Comparison of ENCODE assay signal across 8 cellular contexts in genomic region chr9:128771094-128771721, GRCh38. TPM values are rescaled to one million over a fixed set of nuclear protein-coding genes. Genes with fewer than 3 reads are reported as not detected.
DNase-seq lines count a peak whose midpoint lies in the region; ATAC-seq and TF ChIP-seq lines count a peak whose summit lies in the region.

No MANE protein-coding gene starts in this region.

- H3K4me3 ChIP-seq in Panc1 (ENCODE audit: low read depth in 2 of 2, low read length in 2 of 2) (peak overlapping the region; percentile 68 to 86), dorsolateral prefrontal cortex (peak overlapping the region; percentile 65 to 99 (median 93)), mesenchymal stem cell (ENCODE audit: insufficient read depth in 1 of 2, low read depth in 1 of 2, low read length in 2 of 2) (peak overlapping the region; percentile 90 to 95), upper lobe of right lung (peak overlapping the region; percentile 91)

- WGBS in mesenchymal stem cell, result 5% methylated on average over 26 of the region's 28 CpGs

- ATAC-seq in HG02678 (IDR thresholded peaks at IDR 0.05; ENCODE audit: unreplicated experiment) (peak; percentile 28), Panc1 (peak; percentile 56), upper lobe of right lung (peak; percentile 45)

- H3K9ac ChIP-seq in mesenchymal stem cell (ENCODE audit: low read length), result peak overlapping the region; percentile 99

- CTCF ChIA-PET in Panc1 (lab: Charles Lee), result interaction anchor here (0.5 kb wide), 2 partner anchors 38 to 108 kb away, joined by 3 read pairs; no protein-coding TSS in a partner anchor

- H2AFZ ChIP-seq in mesenchymal stem cell (ENCODE audit: low read depth, low read length), result peak overlapping the region; percentile 92

- H3K4me2 ChIP-seq in mesenchymal stem cell (ENCODE audit: low read length, poor library complexity, severe bottlenecking), result peak overlapping the region; percentile 90

- peak overlapping the region in 1 of 2 experiments; percentile 98 for H3K14ac ChIP-seq in mesenchymal stem cell (ENCODE audit: low read length in 2 of 2)

- H3K79me1 ChIP-seq in mesenchymal stem cell (replicated peaks; ENCODE audit: low read length, poor library complexity, severe bottlenecking), result peaks cover 25% of the 10 kb centered on the region

- no peak for TF ChIP-seq CTCF in Panc1 (IDR thresholded peaks at IDR 0.05)
- no peak for TF ChIP-seq CTCF in dorsolateral prefrontal cortex (IDR thresholded peaks at IDR 0.05 in 54 of 56, conservative IDR thresholded peaks at IDR 0.05 in 2 of 56; ENCODE audit: low read depth in 1 of 56, partially characterized antibody in 56 of 56)
- no peak for TF ChIP-seq CTCF in upper lobe of right lung (IDR thresholded peaks at IDR 0.05)

- peak overlapping the region in 1 of 2 experiments; percentile 66 for H2BK12ac ChIP-seq in mesenchymal stem cell (ENCODE audit: low read length in 2 of 2)

- H3K4me1 ChIP-seq in Panc1 (ENCODE audit: control insufficient read depth, insufficient read depth, low read length), result no peaks in the 10 kb centered on the region
- H3K4me1 ChIP-seq in mesenchymal stem cell (ENCODE audit: control insufficient read depth, insufficient read depth, low read depth, low read length), result peaks cover 14% of the 10 kb centered on the region
- peaks cover 16% of the 10 kb centered on the region for H3K4me1 ChIP-seq in upper lobe of right lung

- H2BK5ac ChIP-seq in mesenchymal stem cell (ENCODE audit: low read depth, low read length, poor library complexity, severe bottlenecking), result peak overlapping the region; percentile 77

- peak overlapping the region; percentile 65 for H3K27ac ChIP-seq in Panc1 (ENCODE audit: low read length)
- peak overlapping the region; percentile 53 to 98 (median 94) for H3K27ac ChIP-seq in dorsolateral prefrontal cortex
- peak overlapping the region; percentile 74 for H3K27ac ChIP-seq in mesenchymal stem cell (ENCODE audit: low read length, poor library complexity, severe bottlenecking)
- peak overlapping the region; percentile 99 for H3K27ac ChIP-seq in upper lobe of right lung

- BruUV-seq in Panc1 (replicated peaks; lab: Mats Ljungman, UMichigan), result no TSS peak

- intact Hi-C loops in Panc1 (cut with micrococcal nuclease; ENCODE audit: unreplicated experiment) (no loop called here), dorsolateral prefrontal cortex (cut with DNase I) (loop anchor here (2.0 to 10.0 kb wide), 6 partner anchors 16 to 446 kb away; partner anchors contain the start of genes ENDOG (in 2 of the 2), COQ4 (in 1 of the 2), DYNC2I2 (in 1 of the 2) and LRRC8A (in 1 of the 2)), upper lobe of right lung (cut with DNase I) (no loop called here)

- in situ Hi-C loops in Panc1 (cut with HindIII; ENCODE audit: low pct_unique_long_range_greater_than_20kb, low sequenced_read_pairs), result no loop called here

- H2BK15ac ChIP-seq in mesenchymal stem cell (ENCODE audit: low read depth, poor library complexity, severe bottlenecking), result no peak overlapping the region

- peak overlapping the region in 1 of 2 experiments; percentile 81 for H3K4ac ChIP-seq in mesenchymal stem cell (ENCODE audit: low read depth in 1 of 2, low read length in 2 of 2)

- H4K91ac ChIP-seq in mesenchymal stem cell (ENCODE audit: low read length), result peak overlapping the region; percentile 23

- peak; percentile 30 for DNase-seq in NCI-H345 (lab: John Stamatoyannopoulos, UW)
- no peak for DNase-seq in NCI-H345 treated with DMSO at 0.1 percent for 48 hours (lab: John Stamatoyannopoulos, UW; ENCODE audit: unreplicated experiment)
- DNase-seq in Panc1 (ENCODE audit: low read depth, low spot score), result no peak
- peak in 1 of 10 donors; percentile 59 for DNase-seq in dorsolateral prefrontal cortex
- peak; percentile 59 for DNase-seq in mesenchymal stem cell
- no peak for DNase-seq in upper lobe of right lung
- no peak for DNase-seq in central memory CD4-positive, alpha-beta T cell

- peak overlapping the region in 1 of 2 experiments; percentile 83 for H3K23ac ChIP-seq in mesenchymal stem cell (ENCODE audit: low read length in 2 of 2)

- POLR2A ChIA-PET in Panc1 (lab: Charles Lee), result interaction anchor here (0.6 kb wide), 1 partner anchor 408 kb away, joined by 3 read pairs; no protein-coding TSS in a partner anchor

- H2AK5ac ChIP-seq in mesenchymal stem cell (ENCODE audit: low read length, severe bottlenecking), result peak overlapping the region; percentile 49

- H4K8ac ChIP-seq in mesenchymal stem cell (ENCODE audit: low read length), result peak overlapping the region; percentile 30

- no peaks in the 10 kb centered on the region for H3K36me3 ChIP-seq in Panc1 (ENCODE audit: control insufficient read depth, insufficient read depth, low read length)
- peaks cover 11 to 12% of the 10 kb centered on the region in 2 experiments for H3K36me3 ChIP-seq in mesenchymal stem cell (ENCODE audit: control insufficient read depth in 1 of 2, insufficient read depth in 2 of 2, low read depth in 1 of 2, low read length in 2 of 2)
- H3K36me3 ChIP-seq in upper lobe of right lung, result peaks cover 8% of the 10 kb centered on the region

- H3K18ac ChIP-seq in mesenchymal stem cell (ENCODE audit: low read depth in 1 of 2, low read length in 2 of 2), result peak overlapping the region; percentile 2 to 85

- no peaks in the 10 kb centered on the region for H3K27me3 ChIP-seq in Panc1 (ENCODE audit: control insufficient read depth, insufficient read depth, low read length)
- H3K27me3 ChIP-seq in dorsolateral prefrontal cortex, result no peaks in the 10 kb centered on the region
- H3K27me3 ChIP-seq in mesenchymal stem cell (ENCODE audit: control insufficient read depth in 1 of 2, insufficient read depth in 1 of 2, low read length in 2 of 2), result no peaks in the 10 kb centered on the region
- H3K27me3 ChIP-seq in upper lobe of right lung, result no peaks in the 10 kb centered on the region

- H2BK120ac ChIP-seq in mesenchymal stem cell (ENCODE audit: low read depth, low read length), result peak overlapping the region; percentile 37

- no peaks in the 10 kb centered on the region for H3K9me3 ChIP-seq in Panc1 (ENCODE audit: control insufficient read depth, insufficient read depth, low read depth, low read length)
- H3K9me3 ChIP-seq in mesenchymal stem cell (ENCODE audit: control insufficient read depth, low read length), result peaks cover 7% of the 10 kb centered on the region
- H3K9me3 ChIP-seq in upper lobe of right lung, result no peaks in the 10 kb centered on the region

RNA-seq across cellular contexts. Expression of gene ZER1, which starts 0.5 kb away (rescaled TPM):
- total RNA-seq in Panc1 (2021; ENCODE audit: unreplicated experiment) (16.2 TPM), dorsolateral prefrontal cortex (100 to 1,000 TPM in 117 of 120 experiments, 10 to 100 TPM in 3; 87.6 to 198 (median 135) TPM), upper lobe of right lung (32.0 TPM)
- polyA plus RNA-seq in Panc1 (2012; ENCODE audit: insufficient read length), result 21.2 TPM
- polyA plus RNA-seq in mesenchymal stem cell (2013, experiment 1 of 2), result 22.8 TPM
- 22.7 TPM for polyA plus RNA-seq in mesenchymal stem cell (2013, experiment 2 of 2)

RNA-seq across cellular contexts. Expression of gene TBC1D13, which starts 15.8 kb away (rescaled TPM):
- total RNA-seq in Panc1 (2021; ENCODE audit: unreplicated experiment) (21.3 TPM), dorsolateral prefrontal cortex (10 to 100 TPM; 32.1 to 59.0 (median 40.5) TPM), upper lobe of right lung (27.1 TPM)
- 15.0 TPM for polyA plus RNA-seq in Panc1 (2012; ENCODE audit: insufficient read length)
- 16.8 TPM for polyA plus RNA-seq in mesenchymal stem cell (2013, experiment 1 of 2)
- polyA plus RNA-seq in mesenchymal stem cell (2013, experiment 2 of 2), result 17.1 TPM

RNA-seq across cellular contexts. Expression of gene ENDOG, which starts 47.1 kb away (rescaled TPM):
- total RNA-seq in Panc1 (2021; ENCODE audit: unreplicated experiment) (39.9 TPM), dorsolateral prefrontal cortex (10 to 100 TPM; 20.4 to 57.3 (median 35.8) TPM), upper lobe of right lung (18.6 TPM)
- polyA plus RNA-seq in Panc1 (2012; ENCODE audit: insufficient read length), result 44.0 TPM
- polyA plus RNA-seq in mesenchymal stem cell (2013, experiment 1 of 2), result 9.6 TPM
- 9.0 TPM for polyA plus RNA-seq in mesenchymal stem cell (2013, experiment 2 of 2)

RNA-seq across cellular contexts. Expression of gene ZDHHC12, which starts 47.3 kb away (rescaled TPM):
- total RNA-seq in Panc1 (2021; ENCODE audit: unreplicated experiment) (39.3 TPM), dorsolateral prefrontal cortex (1 to 10 TPM; 1.9 to 8.9 (median 4.8) TPM), upper lobe of right lung (28.2 TPM)
- 63.1 TPM for polyA plus RNA-seq in Panc1 (2012; ENCODE audit: insufficient read length)
- polyA plus RNA-seq in mesenchymal stem cell (2013, experiment 1 of 2), result 28.9 TPM
- polyA plus RNA-seq in mesenchymal stem cell (2013, experiment 2 of 2), result 26.9 TPM

RNA-seq across cellular contexts. Expression of gene SPOUT1, which starts 58.4 kb away (rescaled TPM):
- total RNA-seq in Panc1 (2021; ENCODE audit: unreplicated experiment), result 38.4 TPM
- polyA plus RNA-seq in Panc1 (2012; ENCODE audit: insufficient read length), result 43.9 TPM
- total RNA-seq in dorsolateral prefrontal cortex, result 10 to 100 TPM; 26.9 to 97.3 (median 42.1) TPM
- 9.0 TPM for polyA plus RNA-seq in mesenchymal stem cell (2013, experiment 1 of 2)
- 8.9 TPM for polyA plus RNA-seq in mesenchymal stem cell (2013, experiment 2 of 2)
- total RNA-seq in upper lobe of right lung, result 45.8 TPM

Comparison
In these comparisons a context has a peak if more than half of its experiments do, and no peak if none do; other contexts are left out.
1. DNase-seq: peak in NCI-H345 (single experiment) and mesenchymal stem cell (single experiment); none in NCI-H345 treated with DMSO at 0.1 percent for 48 hours (single experiment), Panc1 (single experiment), upper lobe of right lung (single experiment) and central memory CD4-positive, alpha-beta T cell (single experiment).
2. intact Hi-C loops: an anchor here in dorsolateral prefrontal cortex (2.0 to 10.0 kb wide); none called in Panc1 and upper lobe of right lung.
3. Peak in every context shown above with its lines, with median percentiles within 50 percentile points of each other: ATAC-seq, H3K27ac ChIP-seq and H3K4me3 ChIP-seq.